Comparison of ENCODE assay signal across 27 cellular contexts in genomic region chr5:96193946-96194345, GRCh38.
"Had no signal": no experiment of that assay in that cellular context is flagged by ENCODE, and none has a peak within 500 bp of the region (broad histone marks: within the 10 kb centered on the region; RNA-seq: fewer than 3 reads in every experiment).

No MANE protein-coding gene starts in this region.

- H3K9me3 ChIP-seq: gastrocnemius medialis, prostate gland, right atrium auricular region, sigmoid colon, spleen, testis, tibial artery had no signal

- H3K27me3 ChIP-seq: dorsolateral prefrontal cortex, gastrocnemius medialis, right atrium auricular region, sigmoid colon, spleen, testis, tibial artery had no signal

- FAIRE-seq: keratinocyte had no signal

- ATAC-seq: esophagus mucosa; gastrocnemius medialis; left lobe of liver; natural killer cell treated with Interleukin-12 subunit alpha and Interleukin-12 subunit beta and Interleukin-15 and Interleukin-18, amount 100 ng/mL, for 72 hours; stimulated activated memory B cell treated with anti-CD40 and anti-IgM and Interleukin-4, amounts not matched to agents 10 μg/mL and 1 μg/mL and 100 μg/mL, for 72 hours; stimulated activated naive CD8-positive, alpha-beta T cell treated with anti-CD3 and anti-CD28 coated beads, Interleukin-15, Interleukin-2, amounts not matched to agents 100 U/mL and 50 U/mL, for 24 hours had no signal

- DNase-seq: dorsolateral prefrontal cortex; effector CD4-positive, alpha-beta T cell; endodermal cell; foreskin fibroblast; gastrocnemius medialis; head of caudate nucleus; naive B cell; nucleus accumbens; sigmoid colon; spleen; stimulated activated CD4-positive, alpha-beta T cell treated with anti-CD3 and anti-CD28 coated beads, Interleukin-4, amount 100 ng/mL, for 4 hours; stimulated activated naive CD8-positive, alpha-beta T cell treated with anti-CD3 and anti-CD28 coated beads, Interleukin-15, Interleukin-2, amounts not matched to agents 100 U/mL and 50 U/mL, for 24 hours; substantia nigra; testis; tibial artery had no signal

- H3K4me1 ChIP-seq: gastrocnemius medialis, prostate gland, right atrium auricular region, spleen, testis had no signal

- H3K27me3 Mint-ChIP-seq: type B pancreatic cell had no signal

- H3K4me3 ChIP-seq: dorsolateral prefrontal cortex, gastrocnemius medialis, lung, prostate gland, right atrium auricular region, sigmoid colon, spleen, testis, tibial artery had no signal

- H3K27ac ChIP-seq: dorsolateral prefrontal cortex, epithelial cell of prostate, gastrocnemius medialis, prostate gland, right atrium auricular region, sigmoid colon, testis, tibial artery had no signal

- H3K4me3 Mint-ChIP-seq: endodermal cell; memory B cell; naive B cell; natural killer cell treated with Interleukin-12 subunit alpha and Interleukin-12 subunit beta and Interleukin-15 and Interleukin-18, amount 100 ng/mL, for 72 hours; neural crest cell; stimulated activated memory B cell treated with anti-CD40 and anti-IgM and Interleukin-4, amounts not matched to agents 10 μg/mL and 1 μg/mL and 100 μg/mL, for 72 hours; type B pancreatic cell had no signal

- H3K36me3 ChIP-seq: gastrocnemius medialis, prostate gland, right atrium auricular region, sigmoid colon, spleen, tibial artery had no signal

- H3K9me3 Mint-ChIP-seq: endodermal cell; natural killer cell treated with Interleukin-12 subunit alpha and Interleukin-12 subunit beta and Interleukin-15 and Interleukin-18, amount 100 ng/mL, for 72 hours; neural crest cell; stimulated activated memory B cell treated with anti-CD40 and anti-IgM and Interleukin-4, amounts not matched to agents 10 μg/mL and 1 μg/mL and 100 μg/mL, for 72 hours; type B pancreatic cell had no signal

- H3K4me1 Mint-ChIP-seq: memory B cell; naive B cell; neural crest cell; stimulated activated memory B cell treated with anti-CD40 and anti-IgM and Interleukin-4, amounts not matched to agents 10 μg/mL and 1 μg/mL and 100 μg/mL, for 72 hours had no signal

- H3K27ac Mint-ChIP-seq: endodermal cell; memory B cell; naive B cell; natural killer cell treated with Interleukin-12 subunit alpha and Interleukin-12 subunit beta and Interleukin-15 and Interleukin-18, amount 100 ng/mL, for 72 hours; stimulated activated memory B cell treated with anti-CD40 and anti-IgM and Interleukin-4, amounts not matched to agents 10 μg/mL and 1 μg/mL and 100 μg/mL, for 72 hours; type B pancreatic cell had no signal

- H3K36me3 Mint-ChIP-seq: memory B cell; natural killer cell treated with Interleukin-12 subunit alpha and Interleukin-12 subunit beta and Interleukin-15 and Interleukin-18, amount 100 ng/mL, for 72 hours; stimulated activated memory B cell treated with anti-CD40 and anti-IgM and Interleukin-4, amounts not matched to agents 10 μg/mL and 1 μg/mL and 100 μg/mL, for 72 hours; type B pancreatic cell had no signal
